Comparison of ENCODE assay signal across 12 cellular contexts in the genomic region with DNA sequence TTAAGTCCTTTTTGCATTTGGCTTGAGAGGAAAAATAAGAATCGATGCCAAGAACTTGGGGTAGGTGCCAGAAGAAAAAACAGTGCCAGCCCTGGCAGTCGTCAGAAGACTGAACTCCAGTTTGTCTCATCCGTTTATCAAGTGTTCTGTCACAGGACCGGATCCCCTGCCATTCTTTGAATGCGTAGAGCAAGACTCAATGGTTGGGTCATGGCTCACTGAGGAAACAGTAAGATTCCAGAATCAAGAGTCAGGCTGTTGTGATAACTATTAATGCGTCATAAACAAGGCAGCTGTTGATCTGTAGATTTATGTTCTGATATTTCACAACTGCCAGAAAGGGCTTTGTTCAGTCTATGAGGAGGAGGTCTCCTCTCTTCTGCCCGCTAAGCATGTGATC.
A peak's percentile ranks its signal among the peaks of the same experiment; 100 is the strongest.
DNase-seq lines count a peak whose midpoint lies in the region; ATAC-seq and TF ChIP-seq lines count a peak whose summit lies in the region.
"Had no signal": no experiment of that assay in that cellular context is flagged by ENCODE, and none has a peak within 500 bp of the region (broad histone marks: within the 10 kb centered on the region; RNA-seq: fewer than 3 reads in every experiment).

No MANE protein-coding gene starts in this region.

- H3K4me1 ChIP-seq in adipocyte (ENCODE audit: control insufficient read depth, insufficient read depth, low read length): peaks cover 33% of the 10 kb centered on the region
- H3K4me1 ChIP-seq in heart left ventricle: peaks cover 0 to 24% (median 5%) of the 10 kb centered on the region in 12 donors

- H3K27me3 ChIP-seq in adipocyte (replicated peaks; ENCODE audit: control insufficient read depth, insufficient read depth, low read length): no peaks in the 10 kb centered on the region
- H3K27me3 ChIP-seq in heart left ventricle: no peaks in the 10 kb centered on the region

- intact Hi-C loops in heart left ventricle (cut with DNase I): no loop called here

- no peak overlapping the region for H3K27ac Mint-ChIP-seq in stimulated activated effector memory CD8-positive, alpha-beta T cell treated with anti-CD3 and anti-CD28 coated beads, Interleukin-12 subunit alpha, Interleukin-12 subunit beta, amount 100 ng/mL, for 72 hours
- H3K27ac Mint-ChIP-seq: effector memory CD8-positive, alpha-beta T cell had no signal

- DNase-seq in GM04503 (ENCODE audit: low read depth) (peak; percentile 100), adipocyte (ENCODE audit: low read depth) (no peak), heart left ventricle (peak in 3 of 5 donors; percentile 25 to 66 (median 27)), skeletal muscle cell (ENCODE audit: low read depth) (peak; percentile 99)
- DNase-seq in stimulated activated effector memory CD8-positive, alpha-beta T cell treated with anti-CD3 and anti-CD28 coated beads, Interleukin-12 subunit alpha, Interleukin-12 subunit beta, amount 100 ng/mL, for 72 hours (ENCODE audit: low spot score in 2 of 2): no peak
- DNase-seq: activated CD4-positive, alpha-beta T cell treated with anti-CD3 and anti-CD28 coated beads, Interleukin-2, amount 50 U/mL, for 48 hours; effector memory CD8-positive, alpha-beta T cell; NCI-H187 had no signal

- TF ChIP-seq CTCF in heart left ventricle (IDR thresholded peaks at IDR 0.05): no peak

- 31 to 43% (median 35%) methylated on average over 7 of the region's 7 CpGs for WGBS in heart left ventricle, 4 donors

- H3K4me1 Mint-ChIP-seq in stimulated activated effector memory CD8-positive, alpha-beta T cell treated with anti-CD3 and anti-CD28 coated beads, Interleukin-12 subunit alpha, Interleukin-12 subunit beta, amount 100 ng/mL, for 72 hours: no peaks in the 10 kb centered on the region

- H3K36me3 Mint-ChIP-seq in stimulated activated effector memory CD8-positive, alpha-beta T cell treated with anti-CD3 and anti-CD28 coated beads, Interleukin-12 subunit alpha, Interleukin-12 subunit beta, amount 100 ng/mL, for 72 hours: no peaks in the 10 kb centered on the region

- ATAC-seq in heart left ventricle: peak; percentile 58 to 96 (median 88)
- ATAC-seq in stimulated activated effector memory CD8-positive, alpha-beta T cell treated with anti-CD3 and anti-CD28 coated beads, Interleukin-12 subunit alpha, Interleukin-12 subunit beta, amount 100 ng/mL, for 72 hours: no peak
- no peak for ATAC-seq in GM19324 (IDR thresholded peaks at IDR 0.05; ENCODE audit: low FRiP score, unreplicated experiment)
- ATAC-seq in HG03565 (IDR thresholded peaks at IDR 0.05; ENCODE audit: unreplicated experiment): no peak
- no peak for ATAC-seq in HG02642 (IDR thresholded peaks at IDR 0.05; ENCODE audit: poor library complexity, unreplicated experiment)
- ATAC-seq: effector memory CD8-positive, alpha-beta T cell had no signal

- H3K9me3 ChIP-seq in adipocyte (ENCODE audit: control insufficient read depth, low read length) (no peaks in the 10 kb centered on the region), heart left ventricle (peaks cover 0 to 15% (median 3%) of the 10 kb centered on the region in 12 donors)

- H3K9ac ChIP-seq in adipocyte (ENCODE audit: low read length): no peak overlapping the region

- H3K36me3 ChIP-seq in adipocyte (ENCODE audit: control insufficient read depth, insufficient read depth, low read length, severe bottlenecking): no peaks in the 10 kb centered on the region
- no peaks in the 10 kb centered on the region for H3K36me3 ChIP-seq in heart left ventricle

- H3K4me3 ChIP-seq in adipocyte (ENCODE audit: low read length): peak overlapping the region; percentile 6
- no peak overlapping the region for H3K4me3 ChIP-seq in heart left ventricle
- no peak overlapping the region for H3K4me3 ChIP-seq in skeletal muscle cell (ENCODE audit: low read depth, low read length)
- H3K4me3 ChIP-seq: skin epidermis had no signal

- no peak for TF ChIP-seq POLR2A in heart left ventricle (IDR thresholded peaks at IDR 0.05)

- peaks cover 9% of the 10 kb centered on the region for H3K9me3 Mint-ChIP-seq in stimulated activated effector memory CD8-positive, alpha-beta T cell treated with anti-CD3 and anti-CD28 coated beads, Interleukin-12 subunit alpha, Interleukin-12 subunit beta, amount 100 ng/mL, for 72 hours

- no peak overlapping the region for H3K4me3 Mint-ChIP-seq in stimulated activated effector memory CD8-positive, alpha-beta T cell treated with anti-CD3 and anti-CD28 coated beads, Interleukin-12 subunit alpha, Interleukin-12 subunit beta, amount 100 ng/mL, for 72 hours
- H3K4me3 Mint-ChIP-seq: effector memory CD8-positive, alpha-beta T cell had no signal

- peak overlapping the region in 7 of 12 donors; percentile 7 to 55 (median 25) for H3K27ac ChIP-seq in heart left ventricle

Comparison
In these comparisons a context has a peak if more than half of its experiments do, and no peak if none do; other contexts are left out.
1. DNase-seq: peak in GM04503 (single experiment), heart left ventricle (3 of 5) and skeletal muscle cell (single experiment); none in adipocyte (single experiment) and stimulated activated effector memory CD8-positive, alpha-beta T cell treated with anti-CD3 and anti-CD28 coated beads, Interleukin-12 subunit alpha, Interleukin-12 subunit beta, amount 100 ng/mL, for 72 hours (0 of 2).
2. ATAC-seq: peak in heart left ventricle (4 of 4); none in stimulated activated effector memory CD8-positive, alpha-beta T cell treated with anti-CD3 and anti-CD28 coated beads, Interleukin-12 subunit alpha, Interleukin-12 subunit beta, amount 100 ng/mL, for 72 hours (single experiment), GM19324 (single experiment), HG03565 (single experiment) and HG02642 (single experiment).